Comparison of ENCODE assay signal across 8 cellular contexts in genomic region chr17:37490022-37490587, GRCh38. TPM values are rescaled to one million over a fixed set of nuclear protein-coding genes. Genes with fewer than 3 reads are reported as not detected.
DNase-seq lines count a peak whose midpoint lies in the region; ATAC-seq and TF ChIP-seq lines count a peak whose summit lies in the region.

No MANE protein-coding gene starts in this region.

- H3K9me3 ChIP-seq in BLaER1 = no peaks in the 10 kb centered on the region
- H3K9me3 ChIP-seq in neural progenitor cell (ENCODE audit: low read depth) = no peaks in the 10 kb centered on the region
- no peaks in the 10 kb centered on the region for H3K9me3 ChIP-seq in stomach smooth muscle (ENCODE audit: control insufficient read depth in 2 of 2, low read length in 2 of 2)

- peak overlapping the region; percentile 79 for H3K4me3 ChIP-seq in BLaER1
- H3K4me3 ChIP-seq in fibroblast of pulmonary artery (replicated peaks; ENCODE audit: low read depth, low read length) = peak overlapping the region; percentile 65
- H3K4me3 ChIP-seq in neural progenitor cell = peak overlapping the region; percentile 95
- peak overlapping the region; percentile 81 to 97 for H3K4me3 ChIP-seq in stomach smooth muscle (ENCODE audit: low read length in 2 of 2)

- peaks cover 45% of the 10 kb centered on the region for H3K4me1 Mint-ChIP-seq in neural progenitor cell

- H3K4me2 ChIP-seq in BLaER1 (peak overlapping the region; percentile 96), neural progenitor cell (peak overlapping the region; percentile 99)

- H3K27ac ChIP-seq in BLaER1 (peak overlapping the region; percentile 72), neural progenitor cell (no peak overlapping the region), stomach smooth muscle (ENCODE audit: low read length) (peak overlapping the region; percentile 76)

- H3K27me3 Mint-ChIP-seq in neural progenitor cell (ENCODE audit: insufficient read depth, low read depth) = peaks cover 5% of the 10 kb centered on the region

- ATAC-seq in GM18907 (IDR thresholded peaks at IDR 0.05; ENCODE audit: unreplicated experiment) (peak; percentile 59), HG03175 (IDR thresholded peaks at IDR 0.05; ENCODE audit: unreplicated experiment) (peak; percentile 38)

- no peaks in the 10 kb centered on the region for H3K9me3 Mint-ChIP-seq in neural progenitor cell

- H3K9ac ChIP-seq in BLaER1 = peak overlapping the region; percentile 78
- no peak overlapping the region for H3K9ac ChIP-seq in neural progenitor cell
- peak overlapping the region; percentile 60 to 77 for H3K9ac ChIP-seq in stomach smooth muscle (ENCODE audit: low read length in 2 of 2)

- H3F3A ChIP-seq in neural progenitor cell (ENCODE audit: low read depth) = peaks cover 43% of the 10 kb centered on the region

- H3K27me3 ChIP-seq in BLaER1 = peaks cover 8% of the 10 kb centered on the region; the same call in 1 of the 2 replicates
- H3K27me3 ChIP-seq in neural progenitor cell = peaks cover 24% of the 10 kb centered on the region
- H3K27me3 ChIP-seq in stomach smooth muscle (ENCODE audit: control insufficient read depth in 1 of 2, insufficient read depth in 2 of 2, low read length in 2 of 2) = no peaks in the 10 kb centered on the region

- peaks cover 43% of the 10 kb centered on the region for H3K79me2 ChIP-seq in neural progenitor cell (ENCODE audit: low read depth)

- no peaks in the 10 kb centered on the region for H3K36me3 Mint-ChIP-seq in neural progenitor cell

- no peaks in the 10 kb centered on the region for H3K36me3 ChIP-seq in BLaER1
- no peaks in the 10 kb centered on the region for H3K36me3 ChIP-seq in neural progenitor cell
- H3K36me3 ChIP-seq in stomach smooth muscle (ENCODE audit: control insufficient read depth in 2 of 2, insufficient read depth in 2 of 2, low read length in 2 of 2) = no peaks in the 10 kb centered on the region

- peak overlapping the region; percentile 98 for H3K4me3 Mint-ChIP-seq in neural progenitor cell

- H3K4me1 ChIP-seq in BLaER1 = peaks cover 62% of the 10 kb centered on the region
- H3K4me1 ChIP-seq in neural progenitor cell = peaks cover 34% of the 10 kb centered on the region
- peaks cover 21% of the 10 kb centered on the region for H3K4me1 ChIP-seq in stomach smooth muscle (ENCODE audit: control insufficient read depth, insufficient read depth, low read length)

- TF ChIP-seq CTCF in fibroblast of pulmonary artery (IDR thresholded peaks at IDR 0.05; ENCODE audit: low read length, missing control alignments) (no peak), neural progenitor cell (IDR thresholded peaks at IDR 0.05) (peak; percentile 45)

- H2AFZ ChIP-seq in neural progenitor cell (replicated peaks) = peak overlapping the region; percentile 59

- peaks cover 50% of the 10 kb centered on the region for H4K20me1 ChIP-seq in BLaER1
- H4K20me1 ChIP-seq in neural progenitor cell (ENCODE audit: low read depth) = peaks cover 13% of the 10 kb centered on the region

- peak; percentile 66 for DNase-seq in OCI-M1 (lab: John Stamatoyannopoulos, UW)
- peak; percentile 60 for DNase-seq in activated T-helper 1 cell treated with Interleukin-2 at 50 U/mL for 16 hours (ENCODE audit: low read depth)
- peak; percentile 57 for DNase-seq in fibroblast of pulmonary artery (ENCODE audit: low read depth)
- DNase-seq in neural progenitor cell (ENCODE audit: low spot score) = peak; percentile 78

- no peak overlapping the region for H3K27ac Mint-ChIP-seq in neural progenitor cell

RNA-seq across cellular contexts. Expression of gene DUSP14, which starts 0.4 kb away (rescaled TPM):
- 17.3 and 21.6 TPM in 2 replicates for total RNA-seq in neural progenitor cell (ENCODE audit: low replicate concordance)
